ENCODE assay signal across 14 cellular contexts in the genomic region with DNA sequence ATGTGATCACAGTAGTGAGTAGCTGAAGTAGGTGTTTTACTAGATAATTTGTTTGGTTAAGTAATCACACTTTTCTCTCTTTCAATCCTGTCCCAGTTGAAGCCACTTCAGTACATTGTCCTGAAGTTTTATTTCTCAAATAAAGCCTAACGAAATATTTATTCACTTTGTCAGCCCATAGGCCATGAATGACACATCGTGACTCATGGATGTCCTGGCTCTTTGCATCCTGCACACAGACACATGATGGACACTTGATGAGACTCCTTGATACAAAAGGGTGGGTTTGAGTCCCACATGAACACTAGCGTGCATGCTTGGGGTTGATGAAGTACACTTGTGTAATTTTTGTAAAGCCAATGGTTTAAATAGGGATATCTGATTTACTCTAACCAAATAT. TPM values are rescaled to one million over a fixed set of nuclear protein-coding genes. Genes with fewer than 3 reads are reported as not detected.
DNase-seq lines count a peak whose midpoint lies in the region; ATAC-seq and TF ChIP-seq lines count a peak whose summit lies in the region.
"Had no signal": no experiment of that assay in that cellular context is flagged by ENCODE, and none has a peak within 500 bp of the region (broad histone marks: within the 10 kb centered on the region; RNA-seq: fewer than 3 reads in every experiment).

No MANE protein-coding gene starts in this region.

- POLR2A ChIA-PET in AG04450 (lab: Yijun Ruan, JAX) = interaction anchor here (1.7 kb wide), 1 partner anchor 119 kb away, joined by 5 read pairs; no protein-coding TSS in a partner anchor

- H3K4me3 ChIP-seq in AG04450 (ENCODE audit: low read depth, low read length) (no peak overlapping the region), fibroblast of villous mesenchyme (ENCODE audit: low read depth, low read length) (no peak overlapping the region), gastroesophageal sphincter (no peak overlapping the region), spleen (no peak overlapping the region)
- H3K4me3 ChIP-seq: body of pancreas, lung, pancreas had no signal

- TF ChIP-seq POLR2A in gastroesophageal sphincter (IDR thresholded peaks at IDR 0.05) = no peak
- no peak for TF ChIP-seq POLR2A in spleen (IDR thresholded peaks at IDR 0.05)

- peaks cover 3% of the 10 kb centered on the region; the same call in 1 of the 2 replicates for H3K9me3 ChIP-seq in AG04450 (ENCODE audit: control insufficient read depth, insufficient read depth, low read length)
- H3K9me3 ChIP-seq in gastroesophageal sphincter = no peaks in the 10 kb centered on the region
- H3K9me3 ChIP-seq in spleen = no peaks in the 10 kb centered on the region
- H3K9me3 ChIP-seq: body of pancreas, pancreas had no signal

- WGBS in gastroesophageal sphincter (ENCODE audit: low coverage in 1 of 2), 2 donors = 46 to 82% methylated on average over 2 to 3 of the region's 3 CpGs
- WGBS in spleen, 5 donors = 81 to 97% (median 89%) methylated on average over 3 of the region's 3 CpGs

- no peaks in the 10 kb centered on the region for H3K4me1 ChIP-seq in gastroesophageal sphincter
- no peaks in the 10 kb centered on the region for H3K4me1 ChIP-seq in spleen
- H3K4me1 ChIP-seq: body of pancreas, pancreas had no signal

- H3K27ac ChIP-seq in AG04450 (ENCODE audit: low read depth, low read length) (no peak overlapping the region), gastroesophageal sphincter (no peak overlapping the region), spleen (no peak overlapping the region)
- H3K27ac ChIP-seq: body of pancreas, pancreas had no signal

- intact Hi-C loops in spleen (cut with DNase I; ENCODE audit: low total_unique reads) = no loop called here

- TF ChIP-seq CTCF in AG04450 (IDR thresholded peaks at IDR 0.05; ENCODE audit: low read depth, low read length) (no peak), fibroblast of villous mesenchyme (IDR thresholded peaks at IDR 0.05; ENCODE audit: insufficient read depth, low read depth, low read length) (no peak), gastroesophageal sphincter (IDR thresholded peaks at IDR 0.05) (no peak), spleen (IDR thresholded peaks at IDR 0.05 in 8 of 11, conservative IDR thresholded peaks at IDR 0.05 in 3 of 11) (no peak)

- H3K36me3 ChIP-seq in gastroesophageal sphincter (no peaks in the 10 kb centered on the region), spleen (no peaks in the 10 kb centered on the region)
- H3K36me3 ChIP-seq: pancreas had no signal

- CTCF ChIA-PET in AG04450 (lab: Charles Lee) = interaction anchor here (0.6 to 1.2 kb wide), 2 partner anchors 66 to 72 kb away, joined by 4 read pairs; no protein-coding TSS in a partner anchor

- ATAC-seq in gastroesophageal sphincter = no peak
- no peak for ATAC-seq in HG02763 (IDR thresholded peaks at IDR 0.05; ENCODE audit: unreplicated experiment)
- ATAC-seq: body of pancreas, pancreas had no signal

- H3K27me3 ChIP-seq in AG04450 (ENCODE audit: control insufficient read depth, insufficient read depth, low read length) (no peaks in the 10 kb centered on the region), gastroesophageal sphincter (no peaks in the 10 kb centered on the region), spleen (replicated peaks in 1 of 7) (peaks cover 0 to 36% (median 0%) of the 10 kb centered on the region in 7 donors)
- H3K27me3 ChIP-seq: body of pancreas, pancreas had no signal

- no peak for TF ChIP-seq EP300 in gastroesophageal sphincter (IDR thresholded peaks at IDR 0.05)

- DNase-seq in AG04450 (ENCODE audit: low read depth, low spot score) (peak; percentile 50), HPDE6-E6E7 (ENCODE audit: extremely low spot score) (peak; percentile 73), T1000 (lab: John Stamatoyannopoulos, UW) (peak; percentile 39), fibroblast of villous mesenchyme (ENCODE audit: low read depth) (peak; percentile 40), spleen (no peak), NCI-H82 treated with DMSO at 0.1 percent for 48 hours (lab: John Stamatoyannopoulos, UW; ENCODE audit: unreplicated experiment) (no peak)
- DNase-seq: activated CD8-positive, alpha-beta memory T cell treated with anti-CD3 and anti-CD28 coated beads, Interleukin-2, amount 50 U/mL, for 4 hours; body of pancreas; NCI-H1048; pancreas; stimulated activated CD4-positive, alpha-beta T cell treated with anti-CD3 and anti-CD28 coated beads, Interleukin-4, amount 100 ng/mL, for 1 hour had no signal

RNA-seq across cellular contexts. Expression of a gene that starts 22.8 kb away (rescaled TPM):
- polyA plus RNA-seq in AG04450 (2011; rRNA removed) (1.5 and 1.6 TPM in 2 replicates), spleen (under 1 TPM; 0.67 to 0.82 (median 0.77) TPM)
- 1.4 and 1.9 TPM in 2 replicates for polyA minus RNA-seq in AG04450 (2011; rRNA and poly(A)+ RNA removed)
- total RNA-seq in fibroblast of villous mesenchyme (4.8 and 27.6 TPM in 2 replicates), gastroesophageal sphincter (10 to 100 TPM; 10.2 to 43.4 (median 18.4) TPM), spleen (1 to 10 TPM in 2 of 7 donors, under 1 TPM in 4, not detected in 1; 0.13 to 1.4 (median 0.50) TPM)

Comparison
In these comparisons a context has a peak if more than half of its experiments do, and no peak if none do; other contexts are left out.
1. DNase-seq: peak in AG04450 (single experiment), HPDE6-E6E7 (single experiment), T1000 (single experiment) and fibroblast of villous mesenchyme (single experiment); none in spleen (single experiment) and NCI-H82 treated with DMSO at 0.1 percent for 48 hours (single experiment).